ENCODE assay signal across 1 cellular context in genomic region chr18:74069178-74070050, GRCh38.
TF ChIP-seq lines count a peak whose summit lies in the region.

No MANE protein-coding gene starts in this region.

TF ChIP-seq in HepG2, 621 proteins besides CTCF, POLR2A, EP300 and RAD21 (continued from another document):
- TF ChIP-seq AKNA (CRISPR knock-in tag; IDR thresholded peaks at IDR 0.05; ENCODE audit: borderline replicate concordance) (no peak), ETV5 (CRISPR knock-in tag; IDR thresholded peaks at IDR 0.05; ENCODE audit: borderline replicate concordance) (no peak)
